Comparison of ENCODE assay signal across 1 cellular context in the genomic region with DNA sequence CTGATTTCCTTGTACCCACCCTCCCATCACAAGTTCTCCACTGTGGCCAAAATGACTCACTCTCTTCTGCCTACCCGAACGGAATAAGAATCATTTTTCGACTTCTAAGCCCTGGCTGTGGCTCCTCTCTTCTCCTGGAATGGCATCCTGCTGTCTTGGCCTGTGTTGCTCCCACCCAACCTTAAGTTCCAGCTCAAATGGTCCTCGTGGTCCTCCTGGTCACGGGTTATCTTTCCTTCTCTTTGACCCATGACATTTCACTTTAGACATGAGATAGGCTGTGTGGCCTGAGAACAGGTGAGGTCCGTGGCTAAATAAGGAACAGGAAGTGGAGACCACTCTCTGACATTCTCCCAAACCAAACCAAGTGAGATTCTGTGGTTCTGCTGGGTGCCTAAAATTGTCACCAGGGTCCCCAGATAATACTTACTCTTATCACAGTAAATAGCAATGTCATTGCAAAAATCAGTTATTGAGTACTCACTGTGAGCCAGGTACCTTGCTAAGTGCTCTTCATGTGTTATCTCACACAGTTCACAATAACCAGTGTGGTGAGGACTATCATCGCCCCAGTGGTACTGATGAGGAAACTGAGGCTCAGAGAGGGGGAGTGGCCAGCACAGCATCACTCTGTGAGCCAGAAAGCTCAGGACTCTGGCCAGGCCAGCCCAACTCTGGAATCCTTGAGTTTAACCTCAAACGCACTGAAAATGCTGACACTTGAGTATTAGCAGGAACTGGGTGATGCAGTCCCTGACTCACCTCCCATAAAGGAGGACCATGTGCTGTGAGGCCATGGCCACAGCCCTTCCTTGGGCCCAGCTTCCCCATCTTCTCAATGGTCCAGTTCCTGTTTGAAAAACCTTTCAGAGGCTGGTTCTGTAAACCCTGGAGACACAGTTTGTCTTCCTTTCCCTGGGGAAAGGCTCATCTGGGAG.
TF ChIP-seq lines count a peak whose summit lies in the region.

No MANE protein-coding gene starts in this region.

TF ChIP-seq in IMR-90, 13 proteins besides CTCF, POLR2A, EP300 and RAD21:
- TF ChIP-seq MAFK (IDR thresholded peaks at IDR 0.05; ENCODE audit: low read depth, low read length): peak; percentile 94
- no peak for TF ChIP-seq BHLHE40 (IDR thresholded peaks at IDR 0.05; ENCODE audit: low read depth, low read length)
- TF ChIP-seq SMC3 (IDR thresholded peaks at IDR 0.05; ENCODE audit: low read depth, low read length): no peak
- TF ChIP-seq RCOR1 (IDR thresholded peaks at IDR 0.05; ENCODE audit: insufficient replicate concordance, low read length): no peak
- no peak for TF ChIP-seq CEBPB (IDR thresholded peaks at IDR 0.05; ENCODE audit: low read depth, low read length)
- TF ChIP-seq, protein P1, sequence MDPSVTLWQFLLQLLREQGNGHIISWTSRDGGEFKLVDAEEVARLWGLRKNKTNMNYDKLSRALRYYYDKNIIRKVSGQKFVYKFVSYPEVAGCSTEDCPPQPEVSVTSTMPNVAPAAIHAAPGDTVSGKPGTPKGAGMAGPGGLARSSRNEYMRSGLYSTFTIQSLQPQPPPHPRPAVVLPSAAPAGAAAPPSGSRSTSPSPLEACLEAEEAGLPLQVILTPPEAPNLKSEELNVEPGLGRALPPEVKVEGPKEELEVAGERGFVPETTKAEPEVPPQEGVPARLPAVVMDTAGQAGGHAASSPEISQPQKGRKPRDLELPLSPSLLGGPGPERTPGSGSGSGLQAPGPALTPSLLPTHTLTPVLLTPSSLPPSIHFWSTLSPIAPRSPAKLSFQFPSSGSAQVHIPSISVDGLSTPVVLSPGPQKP (IDR thresholded peaks at IDR 0.05; ENCODE audit: borderline replicate concordance, low read depth, low read length): no peak
- no peak for TF ChIP-seq CHD1 (IDR thresholded peaks at IDR 0.05; ENCODE audit: low read depth, low read length)
- 0 out of 2 replicates have a peak, but pooled peaks have one; percentile 5 for TF ChIP-seq FOS (IDR thresholded peaks at IDR 0.05; ENCODE audit: low read depth, low read length)
- TF ChIP-seq MAZ (IDR thresholded peaks at IDR 0.05; ENCODE audit: borderline replicate concordance, low read depth, low read length): no peak
- TF ChIP-seq MXI1 (IDR thresholded peaks at IDR 0.05; ENCODE audit: borderline replicate concordance, low read depth, low read length): no peak; the same call in 1 of the 2 replicates
- TF ChIP-seq, protein P2, sequence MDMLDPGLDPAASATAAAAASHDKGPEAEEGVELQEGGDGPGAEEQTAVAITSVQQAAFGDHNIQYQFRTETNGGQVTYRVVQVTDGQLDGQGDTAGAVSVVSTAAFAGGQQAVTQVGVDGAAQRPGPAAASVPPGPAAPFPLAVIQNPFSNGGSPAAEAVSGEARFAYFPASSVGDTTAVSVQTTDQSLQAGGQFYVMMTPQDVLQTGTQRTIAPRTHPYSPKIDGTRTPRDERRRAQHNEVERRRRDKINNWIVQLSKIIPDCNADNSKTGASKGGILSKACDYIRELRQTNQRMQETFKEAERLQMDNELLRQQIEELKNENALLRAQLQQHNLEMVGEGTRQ (IDR thresholded peaks at IDR 0.05; ENCODE audit: low read depth, low read length): peak; percentile 45
- TF ChIP-seq RFX5 (IDR thresholded peaks at IDR 0.05; ENCODE audit: low read depth, low read length): no peak
